In genomic region chr6:2634151-2634964, GRCh38 we compare ENCODE assay signal across 8 cellular contexts.
A peak's percentile ranks its signal among the peaks of the same experiment; 100 is the strongest.
DNase-seq lines count a peak whose midpoint lies in the region; ATAC-seq and TF ChIP-seq lines count a peak whose summit lies in the region.

No MANE protein-coding gene starts in this region.

- POLR2A ChIA-PET in activated CD4-positive, alpha-beta memory T cell treated with anti-CD3 and anti-CD28 coated beads, Interleukin-2, amount 10 ng/mL, durations not matched to agents 7 days and 5 days (lab: Charles Lee) = interaction anchor here (1.0 to 1.2 kb wide), 2 partner anchors 92 to 388 kb away, joined by 4 read pairs; no protein-coding TSS in a partner anchor

- H3K4me3 ChIP-seq in ectodermal cell (ENCODE audit: insufficient read depth, low read depth, low read length) = peak overlapping the region; percentile 41
- H3K4me3 ChIP-seq in lower lobe of right lung = peak overlapping the region; percentile 58

- H3K4me1 Mint-ChIP-seq in activated CD4-positive, alpha-beta memory T cell treated with anti-CD3 and anti-CD28 coated beads, Interleukin-2, amount 10 ng/mL, durations not matched to agents 7 days and 5 days = peaks cover 8% of the 10 kb centered on the region

- peak overlapping the region; percentile 66 for H3K4me3 Mint-ChIP-seq in activated CD4-positive, alpha-beta memory T cell treated with anti-CD3 and anti-CD28 coated beads, Interleukin-2, amount 10 ng/mL, durations not matched to agents 7 days and 5 days

- H3K36me3 ChIP-seq in ectodermal cell (ENCODE audit: control insufficient read depth, insufficient read depth, low read length) (no peaks in the 10 kb centered on the region), lower lobe of right lung (no peaks in the 10 kb centered on the region)

- CTCF ChIA-PET in activated CD4-positive, alpha-beta memory T cell treated with anti-CD3 and anti-CD28 coated beads, Interleukin-2, amount 10 ng/mL, durations not matched to agents 7 days and 5 days (lab: Charles Lee) = interaction anchor here (0.6 to 3.1 kb wide), 81 partner anchors 9 to 1111 kb away, joined by 3 to 42 read pairs (median 4); partner anchors contain the start of genes MYLK4 and WRNIP1

- H3K27ac Mint-ChIP-seq in activated CD4-positive, alpha-beta memory T cell treated with anti-CD3 and anti-CD28 coated beads, Interleukin-2, amount 10 ng/mL, durations not matched to agents 7 days and 5 days = no peak overlapping the region

- H3K27me3 ChIP-seq in ectodermal cell (ENCODE audit: control insufficient read depth, insufficient read depth, low read length, poor library complexity, severe bottlenecking) = peaks cover 13% of the 10 kb centered on the region
- H3K27me3 ChIP-seq in lower lobe of right lung (ENCODE audit: low read depth) = no peaks in the 10 kb centered on the region

- TF ChIP-seq CTCF in lower lobe of right lung (IDR thresholded peaks at IDR 0.05) = peak; percentile 98

- DNase-seq in SIG-M5 treated with dmso at 0.1 percent for 504 hours (lab: John Stamatoyannopoulos, UW; ENCODE audit: unreplicated experiment) = peak; percentile 42
- no peak for DNase-seq in SIG-M5 (lab: John Stamatoyannopoulos, UW)
- DNase-seq in NCI-H748 (lab: John Stamatoyannopoulos, UW; ENCODE audit: unreplicated experiment) = peak; percentile 91
- peak; percentile 84 for DNase-seq in activated CD4-positive, alpha-beta memory T cell treated with anti-CD3 and anti-CD28 coated beads, Interleukin-2, amount 10 ng/mL, durations not matched to agents 7 days and 5 days
- DNase-seq in lower lobe of right lung = peak; percentile 87
- DNase-seq in stimulated activated CD4-positive, alpha-beta T cell treated with anti-CD3 and anti-CD28 coated beads, Interleukin-4, amount 100 ng/mL, for 4 hours = peak; percentile 73 to 89

- H3K4me1 ChIP-seq in ectodermal cell (ENCODE audit: control insufficient read depth, insufficient read depth, low read length) (peaks cover 4% of the 10 kb centered on the region), lower lobe of right lung (peaks cover 12% of the 10 kb centered on the region)

- H3K27me3 Mint-ChIP-seq in activated CD4-positive, alpha-beta memory T cell treated with anti-CD3 and anti-CD28 coated beads, Interleukin-2, amount 10 ng/mL, durations not matched to agents 7 days and 5 days = peaks cover 36% of the 10 kb centered on the region

- intact Hi-C loops in lower lobe of right lung (cut with DNase I) = no loop called here

- H3K9me3 Mint-ChIP-seq in activated CD4-positive, alpha-beta memory T cell treated with anti-CD3 and anti-CD28 coated beads, Interleukin-2, amount 10 ng/mL, durations not matched to agents 7 days and 5 days = no peaks in the 10 kb centered on the region

- H3K9me3 ChIP-seq in ectodermal cell (ENCODE audit: control insufficient read depth, low read length) (no peaks in the 10 kb centered on the region), lower lobe of right lung (no peaks in the 10 kb centered on the region)

- WGBS in ectodermal cell, 2 experiments = 3 to 6% methylated on average over 65 of the region's 65 CpGs

- H3K27ac ChIP-seq in ectodermal cell (ENCODE audit: insufficient read depth, low read depth, low read length, poor library complexity, severe bottlenecking) (no peak overlapping the region), lower lobe of right lung (peak overlapping the region; percentile 20)

- H3K36me3 Mint-ChIP-seq in activated CD4-positive, alpha-beta memory T cell treated with anti-CD3 and anti-CD28 coated beads, Interleukin-2, amount 10 ng/mL, durations not matched to agents 7 days and 5 days (ENCODE audit: low read depth) = no peaks in the 10 kb centered on the region

- ATAC-seq in HG03460 (IDR thresholded peaks at IDR 0.05; ENCODE audit: unreplicated experiment) = peak; percentile 71
- peak; percentile 93 to 97 for ATAC-seq in lower lobe of right lung
